18 cellular contexts compared by ENCODE assay signal in genomic region chr18:13061630-13062189, GRCh38.
DNase-seq lines count a peak whose midpoint lies in the region; ATAC-seq and TF ChIP-seq lines count a peak whose summit lies in the region.
"Had no signal": no experiment of that assay in that cellular context is flagged by ENCODE, and none has a peak within 500 bp of the region (broad histone marks: within the 10 kb centered on the region; RNA-seq: fewer than 3 reads in every experiment).

No MANE protein-coding gene starts in this region.

- H3K9me3 Mint-ChIP-seq in endodermal cell = peaks cover 12% of the 10 kb centered on the region
- H3K9me3 Mint-ChIP-seq in stimulated activated naive CD8-positive, alpha-beta T cell treated with anti-CD3 and anti-CD28 coated beads, Interleukin-15, amount 100 ng/mL, for 72 hours = no peaks in the 10 kb centered on the region
- H3K9me3 Mint-ChIP-seq: CD4-positive, alpha-beta memory T cell had no signal

- H3K27me3 ChIP-seq in right atrium auricular region (no peaks in the 10 kb centered on the region), endodermal cell (ENCODE audit: control insufficient read depth, insufficient read depth, low read length, poor library complexity, severe bottlenecking) (no peaks in the 10 kb centered on the region), right cardiac atrium (ENCODE audit: control insufficient read depth, insufficient read depth) (no peaks in the 10 kb centered on the region)

- POLR2A ChIA-PET in HEK293 (lab: Yijun Ruan, JAX) = no interaction called here

- no peak overlapping the region for H3K27ac ChIP-seq in right atrium auricular region
- H3K27ac ChIP-seq in HEK293 (ENCODE audit: extremely low read depth, low read depth, low read length) = no peak overlapping the region
- no peak overlapping the region for H3K27ac ChIP-seq in endodermal cell (ENCODE audit: low read depth, low read length)
- H3K27ac ChIP-seq in right cardiac atrium (ENCODE audit: low read length) = no peak overlapping the region
- H3K27ac ChIP-seq: 22Rv1, A549, C4-2B, GM23248 had no signal

- H3K36me3 ChIP-seq in right atrium auricular region = peaks cover 15% of the 10 kb centered on the region
- H3K36me3 ChIP-seq in HEK293 (ENCODE audit: control insufficient read depth in 2 of 2, insufficient read depth in 1 of 2, low read length in 2 of 2) = peaks cover 21 to 56% of the 10 kb centered on the region in 2 experiments
- H3K36me3 ChIP-seq in endodermal cell (ENCODE audit: control insufficient read depth, insufficient read depth, low read length) = peaks cover 89% of the 10 kb centered on the region

- H3K4me3 ChIP-seq in right atrium auricular region = no peak overlapping the region
- no peak overlapping the region for H3K4me3 ChIP-seq in HEK293 (ENCODE audit: low read depth, low read length)
- no peak overlapping the region for H3K4me3 ChIP-seq in endodermal cell (ENCODE audit: low read length)
- no peak overlapping the region for H3K4me3 ChIP-seq in right cardiac atrium (ENCODE audit: low read length)
- H3K4me3 ChIP-seq: A549, GM23248 had no signal

- ATAC-seq in Right ventricle myocardium inferior (peak; percentile 78), right cardiac atrium (peak; percentile 36 to 51)
- no peak for ATAC-seq in stimulated activated naive CD8-positive, alpha-beta T cell treated with anti-CD3 and anti-CD28 coated beads, Interleukin-15, amount 100 ng/mL, for 72 hours
- ATAC-seq: A549, HCT116 had no signal

- peaks cover 61% of the 10 kb centered on the region for H3K36me3 Mint-ChIP-seq in endodermal cell (ENCODE audit: low read depth)

- H3K4me3 Mint-ChIP-seq in endodermal cell = no peak overlapping the region
- H3K4me3 Mint-ChIP-seq in stimulated activated naive CD8-positive, alpha-beta T cell treated with anti-CD3 and anti-CD28 coated beads, Interleukin-15, amount 100 ng/mL, for 72 hours = no peak overlapping the region
- H3K4me3 Mint-ChIP-seq: CD4-positive, alpha-beta memory T cell had no signal

- no peaks in the 10 kb centered on the region for H3K27me3 Mint-ChIP-seq in endodermal cell (ENCODE audit: insufficient read depth)
- H3K27me3 Mint-ChIP-seq in stimulated activated naive CD8-positive, alpha-beta T cell treated with anti-CD3 and anti-CD28 coated beads, Interleukin-15, amount 100 ng/mL, for 72 hours = no peaks in the 10 kb centered on the region
- H3K27me3 Mint-ChIP-seq: CD4-positive, alpha-beta memory T cell had no signal

- no peaks in the 10 kb centered on the region for H3K9me3 ChIP-seq in right atrium auricular region
- H3K9me3 ChIP-seq in HEK293 (ENCODE audit: control insufficient read depth, insufficient read depth, low read depth, low read length) = no peaks in the 10 kb centered on the region
- no peaks in the 10 kb centered on the region for H3K9me3 ChIP-seq in endodermal cell (ENCODE audit: control insufficient read depth, low read length)
- no peaks in the 10 kb centered on the region for H3K9me3 ChIP-seq in right cardiac atrium (ENCODE audit: control insufficient read depth, low read length)
- H3K9me3 ChIP-seq: A549 had no signal

- peak overlapping the region; percentile 14 for H3K27ac Mint-ChIP-seq in endodermal cell
- no peak overlapping the region for H3K27ac Mint-ChIP-seq in stimulated activated naive CD8-positive, alpha-beta T cell treated with anti-CD3 and anti-CD28 coated beads, Interleukin-15, amount 100 ng/mL, for 72 hours

- CTCF ChIA-PET in HEK293 (lab: Yijun Ruan, JAX) = interaction anchor here (1.0 kb wide), 1 partner anchor 98 kb away, joined by 3 read pairs; no protein-coding TSS in a partner anchor

- intact Hi-C loops in Right ventricle myocardium inferior (cut with DNase I) (no loop called here), right cardiac atrium (cut with DNase I) (no loop called here)

- DNase-seq in Right ventricle myocardium inferior (ENCODE audit: missing footprints) (no peak), right atrium auricular region (ENCODE audit: low spot score) (no peak), endodermal cell (no peak), right cardiac atrium (peak in 1 of 3 donors; percentile 18), hypothalamus (lab: John Stamatoyannopoulos, UW) (no peak), HCEC 1CT (no peak)
- DNase-seq in stimulated activated naive CD8-positive, alpha-beta T cell treated with anti-CD3 and anti-CD28 coated beads, Interleukin-15, amount 100 ng/mL, for 72 hours = no peak
- DNase-seq: AML-193; CD4-positive, alpha-beta memory T cell; DMS153; DMS79; GDM1; GM23248 had no signal

- H3K4me1 Mint-ChIP-seq in endodermal cell = no peaks in the 10 kb centered on the region
- H3K4me1 Mint-ChIP-seq in stimulated activated naive CD8-positive, alpha-beta T cell treated with anti-CD3 and anti-CD28 coated beads, Interleukin-15, amount 100 ng/mL, for 72 hours = peaks cover 5% of the 10 kb centered on the region

- H3K4me1 ChIP-seq in right atrium auricular region (peaks cover 0 to 7% of the 10 kb centered on the region in 2 donors), HEK293 (ENCODE audit: control insufficient read depth, insufficient read depth, low read length) (no peaks in the 10 kb centered on the region), endodermal cell (ENCODE audit: control insufficient read depth, insufficient read depth, low read length) (no peaks in the 10 kb centered on the region), right cardiac atrium (ENCODE audit: control insufficient read depth, insufficient read depth, low read length) (no peaks in the 10 kb centered on the region)
- H3K4me1 ChIP-seq: A549 had no signal

- WGBS in endodermal cell (ENCODE audit: insufficient coverage in 1 of 2, insufficient read length in 1 of 2), 2 experiments = 97 to 100% methylated on average over 4 of the region's 4 CpGs
- 82% methylated on average over 4 of the region's 4 CpGs for WGBS in right cardiac atrium

- H3K9ac ChIP-seq in endodermal cell (ENCODE audit: extremely low read depth, low read length, poor library complexity, severe bottlenecking) = no peak overlapping the region
- H3K9ac ChIP-seq: GM23248 had no signal

- TF ChIP-seq CTCF in right atrium auricular region (IDR thresholded peaks at IDR 0.05) (peak in 1 of 2 donors; percentile 25), HEK293 (tag by site-specific recombination; IDR thresholded peaks at IDR 0.05) (no peak), endodermal cell (conservative IDR thresholded peaks at IDR 0.05) (no peak)

TF ChIP-seq in HEK293, 187 proteins besides CTCF, POLR2A, EP300 and RAD21:
- peak; percentile 58 for TF ChIP-seq PRDM10 (tag by site-specific recombination; IDR thresholded peaks at IDR 0.05)
- TF ChIP-seq ZXDB (tag by site-specific recombination; IDR thresholded peaks at IDR 0.05) = no peak
